9 cellular contexts compared by ENCODE assay signal in the genomic region with DNA sequence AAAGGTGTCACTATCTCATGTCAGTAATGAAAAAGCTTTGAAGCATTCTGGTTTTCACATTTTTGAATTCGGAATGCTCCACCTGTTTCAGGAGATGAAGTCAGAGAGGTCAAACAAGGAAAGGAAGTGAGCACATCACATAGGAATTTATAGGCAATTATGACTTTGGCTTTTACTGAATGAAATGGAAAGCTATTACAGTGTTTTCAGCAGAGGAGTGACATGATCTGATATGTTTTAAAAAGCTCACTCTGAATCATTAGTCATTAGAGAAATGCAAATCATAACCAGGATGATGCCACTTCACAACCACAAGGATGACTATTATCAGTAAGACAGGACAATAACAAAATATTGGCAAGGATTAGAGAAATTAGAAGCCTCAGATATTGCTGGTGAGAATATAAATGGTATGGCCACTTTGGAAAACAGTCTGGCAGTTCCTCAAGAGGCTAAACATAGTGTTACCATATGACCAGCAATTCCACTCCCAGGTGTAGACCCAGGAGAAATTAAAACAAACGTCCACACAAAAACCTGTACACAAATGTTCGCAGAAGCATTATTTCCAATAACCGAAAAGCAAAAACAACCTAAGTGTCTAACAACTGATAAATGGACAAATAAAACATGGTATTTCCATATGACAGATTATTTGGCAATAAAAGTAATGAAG. TPM values are rescaled to one million over a fixed set of nuclear protein-coding genes. Genes with fewer than 3 reads are reported as not detected.
DNase-seq lines count a peak whose midpoint lies in the region; ATAC-seq and TF ChIP-seq lines count a peak whose summit lies in the region.
"Had no signal": no experiment of that assay in that cellular context is flagged by ENCODE, and none has a peak within 500 bp of the region (broad histone marks: within the 10 kb centered on the region; RNA-seq: fewer than 3 reads in every experiment).

No MANE protein-coding gene starts in this region.

- no peaks in the 10 kb centered on the region for H3K27me3 ChIP-seq in RWPE2 (ENCODE audit: insufficient read depth, poor library complexity, severe bottlenecking)

- H3K4me3 ChIP-seq in RWPE2 (ENCODE audit: severe bottlenecking): no peak overlapping the region
- H3K4me3 ChIP-seq: skin epidermis had no signal

- H3K36me3 ChIP-seq in RWPE2 (ENCODE audit: low read depth): peaks cover 16% of the 10 kb centered on the region

- ATAC-seq in HG02763 (IDR thresholded peaks at IDR 0.05; ENCODE audit: unreplicated experiment): peak; percentile 33
- ATAC-seq in RWPE2 (ENCODE audit: low read depth): peak; percentile 84
- ATAC-seq in Right ventricle myocardium superior (ENCODE audit: poor library complexity): no peak

- DNase-seq in NCI-H2196 treated with DMSO at 0.1 percent for 48 hours (lab: John Stamatoyannopoulos, UW; ENCODE audit: unreplicated experiment): peak; percentile 13
- DNase-seq in NCI-H2196 (lab: John Stamatoyannopoulos, UW; ENCODE audit: unreplicated experiment): no peak
- no peak for DNase-seq in RWPE2 (ENCODE audit: low spot score)
- peak; percentile 24 for DNase-seq in pulmonary artery endothelial cell (ENCODE audit: low read depth, low spot score)
- DNase-seq in stimulated activated CD4-positive, alpha-beta T cell treated with anti-CD3 and anti-CD28 coated beads, Interleukin-12 subunit alpha, Interleukin-12 subunit beta, amount 100 ng/mL, for 4 hours: no peak
- no peak for DNase-seq in NCI-H345 (lab: John Stamatoyannopoulos, UW)
- DNase-seq in Right ventricle myocardium superior: no peak

- H3K4me1 ChIP-seq in RWPE2 (ENCODE audit: insufficient read depth, poor library complexity, severe bottlenecking): peaks cover 8% of the 10 kb centered on the region

- peak overlapping the region; percentile 54 for H3K27ac ChIP-seq in RWPE2 (ENCODE audit: poor library complexity, severe bottlenecking)
- H3K27ac ChIP-seq: skin epidermis had no signal

- intact Hi-C loops in Right ventricle myocardium superior (cut with DNase I): no loop called here

- TF ChIP-seq CTCF in RWPE2 (IDR thresholded peaks at IDR 0.05; ENCODE audit: poor library complexity, severe bottlenecking): no peak

- H3K9me3 ChIP-seq in RWPE2 (ENCODE audit: severe bottlenecking): no peaks in the 10 kb centered on the region

RNA-seq across cellular contexts. Expression of gene TAF1A, which starts 7.5 kb away (rescaled TPM):
- 4.2 and 8.6 TPM in 2 replicates for total RNA-seq in pulmonary artery endothelial cell
- total RNA-seq in Right ventricle myocardium superior: 2.5 TPM

RNA-seq across cellular contexts. Expression of gene HHIPL2, which starts 34.3 kb away (rescaled TPM):
- total RNA-seq in pulmonary artery endothelial cell (not detected in 2 replicates), Right ventricle myocardium superior (not detected)

RNA-seq across cellular contexts. Expression of gene MIA3, which starts 35.7 kb away (rescaled TPM):
- 30.3 and 52.9 TPM in 2 replicates for total RNA-seq in pulmonary artery endothelial cell
- 49.2 TPM for total RNA-seq in Right ventricle myocardium superior

Comparison
In these comparisons a context has a peak if more than half of its experiments do, and no peak if none do; other contexts are left out.
1. DNase-seq: peak in NCI-H2196 treated with DMSO at 0.1 percent for 48 hours (single experiment) and pulmonary artery endothelial cell (single experiment); none in NCI-H2196 (single experiment), RWPE2 (single experiment), stimulated activated CD4-positive, alpha-beta T cell treated with anti-CD3 and anti-CD28 coated beads, Interleukin-12 subunit alpha, Interleukin-12 subunit beta, amount 100 ng/mL, for 4 hours (single experiment), NCI-H345 (single experiment) and Right ventricle myocardium superior (single experiment).